ENCODE assay signal across 8 cellular contexts in the genomic region with DNA sequence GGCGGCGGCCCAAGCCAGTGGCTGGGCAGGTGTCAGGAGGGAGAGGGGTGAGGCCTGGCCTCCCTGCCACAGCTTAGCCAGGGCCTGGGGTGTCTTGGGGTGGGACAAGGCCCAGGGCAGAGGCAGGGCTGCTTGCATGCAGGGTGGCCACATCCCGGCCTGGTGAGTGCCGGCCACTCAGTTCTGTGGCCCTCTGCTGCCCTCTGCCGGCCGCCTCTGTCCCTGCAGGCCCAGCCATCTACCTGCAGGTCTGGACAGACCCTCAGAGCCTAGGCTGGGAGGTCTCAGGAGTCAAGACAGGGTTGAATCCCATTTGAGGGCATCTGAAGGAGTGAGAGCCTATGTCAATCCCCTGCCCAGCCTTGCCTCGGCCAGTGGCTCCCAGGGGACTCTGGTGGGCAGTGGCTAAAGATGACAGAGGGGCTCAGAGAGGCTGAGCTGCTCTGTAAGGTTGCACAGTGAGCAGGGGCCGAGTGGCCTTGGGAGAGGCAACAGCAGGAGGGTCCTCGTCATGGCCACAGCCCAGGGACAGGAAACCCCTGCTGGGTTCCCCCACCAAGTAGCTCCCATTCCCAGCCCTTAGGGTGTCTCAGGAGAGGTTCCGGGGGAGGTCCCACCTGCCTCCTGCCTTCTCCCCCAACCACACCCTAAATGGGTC. TPM values are rescaled to one million over a fixed set of nuclear protein-coding genes. Genes with fewer than 3 reads are reported as not detected.
DNase-seq lines count a peak whose midpoint lies in the region; ATAC-seq and TF ChIP-seq lines count a peak whose summit lies in the region.
"Not testable (repeated sequence)": the region's sequence is repeated elsewhere in the genome, so short reads cannot be mapped to it uniquely, and the experiment has no call there.

No MANE protein-coding gene starts in this region.

- not testable (repeated sequence) for H3K4me1 Mint-ChIP-seq in WTC11, naive B cell

- H3K27me3 Mint-ChIP-seq in WTC11 (ENCODE audit: low read depth); naive B cell: not testable (repeated sequence)

- H3K27ac ChIP-seq in foreskin keratinocyte = not testable (repeated sequence)

- not testable (repeated sequence) for H3K4me3 Mint-ChIP-seq in WTC11, naive B cell

- H3K9ac ChIP-seq in adipocyte (ENCODE audit: low read length) = not testable (repeated sequence)

- H3K4me1 ChIP-seq in adipocyte (ENCODE audit: control insufficient read depth, insufficient read depth, low read length); foreskin keratinocyte: not testable (repeated sequence)

- not testable (repeated sequence) for DNase-seq in BJ (ENCODE audit: low read depth); foreskin keratinocyte
- DNase-seq in GOT3 (lab: John Stamatoyannopoulos, UW) = peak; percentile 27
- DNase-seq in NCI-H2227 (lab: John Stamatoyannopoulos, UW; ENCODE audit: unreplicated experiment) = peak; percentile 84
- DNase-seq in WTC11 (ENCODE audit: low spot score) = peak; percentile 91
- DNase-seq in adipocyte (ENCODE audit: low read depth) = peak; percentile 74
- peak; percentile 72 for DNase-seq in naive B cell
- peak; percentile 66 for DNase-seq in stimulated activated CD8-positive, alpha-beta memory T cell treated with anti-CD3 and anti-CD28 coated beads, Interleukin-12 subunit alpha, Interleukin-12 subunit beta, amount 100 ng/mL, for 1 hour (ENCODE audit: low read depth)

- POLR2A ChIA-PET in BJ (lab: Charles Lee); WTC11 (lab: Charles Lee): not testable (repeated sequence)

- H3K36me3 Mint-ChIP-seq in WTC11, naive B cell: not testable (repeated sequence)

- TF ChIP-seq CTCF in BJ (IDR thresholded peaks at IDR 0.05; ENCODE audit: insufficient read depth, low read depth, low read length) (peak; percentile 89), WTC11 (IDR thresholded peaks at IDR 0.05) (peak; percentile 88), foreskin keratinocyte (conservative IDR thresholded peaks at IDR 0.05) (peak; percentile 70)

- not testable (repeated sequence) for H3K27me3 ChIP-seq in BJ (ENCODE audit: control insufficient read depth, insufficient read depth, low read length); foreskin keratinocyte
- peaks cover 25% of the 10 kb centered on the region for H3K27me3 ChIP-seq in adipocyte (replicated peaks; ENCODE audit: control insufficient read depth, insufficient read depth, low read length)

- not testable (repeated sequence) for H3K4me3 ChIP-seq in BJ (ENCODE audit: low read depth, low read length); adipocyte (ENCODE audit: low read length)

- H3K9me3 Mint-ChIP-seq in WTC11, naive B cell: not testable (repeated sequence)

- peak; percentile 89 for ATAC-seq in WTC11
- ATAC-seq in foreskin keratinocyte = peak; percentile 60
- ATAC-seq in naive B cell (ENCODE audit: low read depth in 2 of 2) = peak; percentile 82 to 83

- CTCF ChIA-PET in BJ (lab: Yijun Ruan, JAX) (interaction anchor here (0.8 to 6.5 kb wide), 6 partner anchors 9 to 130 kb away, joined by 3 to 91 read pairs (median 12); no protein-coding TSS in a partner anchor), WTC11 (lab: Charles Lee) (interaction anchor here (0.6 to 3.6 kb wide), 8 partner anchors 9 to 132 kb away, joined by 3 to 43 read pairs (median 5); no protein-coding TSS in a partner anchor)

- not testable (repeated sequence) for H3K9me3 ChIP-seq in adipocyte (ENCODE audit: control insufficient read depth, low read length)

- not testable (repeated sequence) for H3K36me3 ChIP-seq in BJ (ENCODE audit: control insufficient read depth, insufficient read depth, low read length); adipocyte (ENCODE audit: control insufficient read depth, insufficient read depth, low read length, severe bottlenecking)

- H3K27ac Mint-ChIP-seq in WTC11, naive B cell: not testable (repeated sequence)

RNA-seq across cellular contexts. Expression of gene RTN4R, which starts 17.7 kb away (rescaled TPM):
- 0.40 and 0.77 TPM in 2 replicates for polyA plus RNA-seq in BJ (2011; rRNA removed)
- polyA minus RNA-seq in BJ (2011; rRNA and poly(A)+ RNA removed) = 0.28 and 0.41 TPM in 2 replicates
- total RNA-seq in WTC11 (2021) = 23.0 to 27.0 TPM (median 25.0 TPM) in 3 replicates
- 19.1 and 19.3 TPM in 2 replicates for total RNA-seq in foreskin keratinocyte
- polyA plus RNA-seq in foreskin keratinocyte = 23.3 and 26.6 TPM in 2 replicates
- polyA plus RNA-seq in naive B cell (ENCODE audit: low read depth in 6 of 6) = not detected

RNA-seq across cellular contexts. Expression of gene DGCR6L, which starts 34.0 kb away (rescaled TPM):
- polyA plus RNA-seq in BJ (2011; rRNA removed) (38.9 and 65.8 TPM in 2 replicates), foreskin keratinocyte (59.5 and 62.9 TPM in 2 replicates), naive B cell (ENCODE audit: low read depth in 6 of 6) (10 to 100 TPM; 54.0 to 84.4 (median 56.6) TPM)
- 19.9 and 21.3 TPM in 2 replicates for polyA minus RNA-seq in BJ (2011; rRNA and poly(A)+ RNA removed)
- total RNA-seq in WTC11 (2021) (61.9 to 68.5 TPM (median 63.6 TPM) in 3 replicates), foreskin keratinocyte (43.8 and 45.5 TPM in 2 replicates)

Comparison
In these comparisons a context has a peak if more than half of its experiments do, and no peak if none do; other contexts are left out.
1. RNA of gene RTN4R, which starts 17.7 kb away (polyA plus RNA-seq): 23.3 to 26.6 TPM in foreskin keratinocyte; 0.40 to 0.77 TPM in BJ and not detected in naive B cell; every median in the first group is over 10 times any median in the second.
2. Peak in every context shown above with its lines, with median percentiles within 50 percentile points of each other: CTCF ChIP-seq and ATAC-seq.